15 cellular contexts compared by ENCODE assay signal in the genomic region with DNA sequence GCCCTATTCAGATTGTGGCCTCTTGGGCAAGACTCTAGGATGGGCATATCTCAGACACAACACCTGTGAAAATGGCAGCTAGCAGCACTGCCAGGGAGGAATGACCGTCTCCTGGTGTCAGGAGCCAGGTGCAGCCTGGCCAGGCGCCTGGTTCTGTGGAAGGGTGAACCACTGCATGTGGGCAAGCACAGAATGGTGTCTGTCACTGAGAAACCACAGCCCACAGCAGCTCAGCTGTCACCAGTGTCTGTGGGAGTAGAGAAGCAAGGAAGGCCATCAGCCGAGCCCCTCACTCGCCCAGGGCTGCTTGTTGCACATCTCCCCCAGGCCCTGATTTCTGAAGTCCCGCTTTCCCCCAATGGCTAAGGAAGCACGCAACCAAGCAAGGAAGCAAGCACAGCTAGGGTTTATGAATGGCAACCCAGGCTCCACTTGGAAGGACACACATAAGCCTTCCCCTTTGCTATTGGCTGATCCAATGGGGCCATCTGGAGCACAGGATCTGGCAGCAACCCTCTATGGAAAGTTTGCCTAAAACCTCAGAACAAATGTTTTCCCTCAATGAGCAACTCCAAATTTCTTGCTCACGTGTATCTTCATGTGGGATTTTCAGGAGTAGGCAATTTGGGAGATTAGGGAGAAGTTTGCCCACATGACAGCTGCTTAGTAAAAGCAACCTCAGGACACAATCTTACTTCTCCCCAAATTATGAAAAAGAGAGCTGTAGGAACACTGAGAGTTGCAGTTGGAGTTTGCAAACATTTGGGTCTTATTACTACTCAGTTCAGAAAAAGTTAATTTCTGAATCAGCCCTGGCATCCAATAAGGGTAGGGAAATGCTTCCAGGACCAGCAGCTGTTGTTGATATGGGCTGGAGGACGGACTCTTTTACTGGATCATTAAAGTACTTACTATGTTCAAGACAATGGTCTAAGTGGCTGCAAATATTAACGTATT. TPM values are rescaled to one million over a fixed set of nuclear protein-coding genes. Genes with fewer than 3 reads are reported as not detected.
DNase-seq lines count a peak whose midpoint lies in the region; ATAC-seq lines count a peak whose summit lies in the region.
"Had no signal": no experiment of that assay in that cellular context is flagged by ENCODE, and none has a peak within 500 bp of the region (broad histone marks: within the 10 kb centered on the region; RNA-seq: fewer than 3 reads in every experiment).

No MANE protein-coding gene starts in this region.

- DNase-seq in GM03348 (ENCODE audit: low spot score) (peak; percentile 66), cerebellar cortex (ENCODE audit: low spot score) (peak; percentile 74), left cardiac atrium (peak; percentile 33), sciatic nerve (ENCODE audit: low spot score) (no peak), AML-193 (lab: John Stamatoyannopoulos, UW) (no peak), DMS53 treated with DMSO at 0.1 percent for 48 hours (lab: John Stamatoyannopoulos, UW; ENCODE audit: unreplicated experiment) (no peak), hepatic stellate cell (ENCODE audit: low spot score) (no peak)
- no peak for DNase-seq in activated naive CD4-positive, alpha-beta T cell treated with Interleukin-2 at 50 U/mL for 16 hours
- DNase-seq: activated CD8-positive, alpha-beta memory T cell treated with anti-CD3 and anti-CD28 coated beads for 24 hours; cerebellar nuclear complex; endodermal cell; NCI-H1436; nephron progenitor cell; stimulated activated naive CD8-positive, alpha-beta T cell treated with anti-CD3 and anti-CD28 coated beads, Interleukin-15, amount 100 ng/mL, for 72 hours had no signal

- intact Hi-C loops in left cardiac atrium (cut with DNase I) = loop anchor here in 1 of 2 donors (5.0 kb wide), 1 partner anchor 1092 kb away; no protein-coding TSS in a partner anchor
- intact Hi-C loops in sciatic nerve (cut with DNase I) = no loop called here

- peak; percentile 82 to 87 for ATAC-seq in left cardiac atrium
- ATAC-seq in sciatic nerve = peak; percentile 94
- ATAC-seq: stimulated activated naive CD8-positive, alpha-beta T cell treated with anti-CD3 and anti-CD28 coated beads, Interleukin-15, amount 100 ng/mL, for 72 hours had no signal

RNA-seq across cellular contexts. Expression of a gene that starts 44.7 kb away (rescaled TPM):
- total RNA-seq in left cardiac atrium = not detected
- total RNA-seq in sciatic nerve = not detected
- total RNA-seq: activated T-helper 1 cell treated with anti-CD3 and anti-CD28 coated beads, Interleukin-12 subunit alpha, Interleukin-12 subunit beta, Interleukin-2, Interleukin-4 antibody, amounts not matched to agents 30 ng/mL and 10 ng/mL and 1 ng/mL, durations not matched to agents 14 hours and 24 hours and 36 hours; endodermal cell had no signal

Comparison
In these comparisons a context has a peak if more than half of its experiments do, and no peak if none do; other contexts are left out.
1. DNase-seq: peak in GM03348 (single experiment), cerebellar cortex (single experiment) and left cardiac atrium (single experiment); none in sciatic nerve (single experiment), activated naive CD4-positive, alpha-beta T cell treated with Interleukin-2 at 50 U/mL for 16 hours (single experiment), AML-193 (0 of 2), DMS53 treated with DMSO at 0.1 percent for 48 hours (single experiment) and hepatic stellate cell (single experiment).